In the genomic region with DNA sequence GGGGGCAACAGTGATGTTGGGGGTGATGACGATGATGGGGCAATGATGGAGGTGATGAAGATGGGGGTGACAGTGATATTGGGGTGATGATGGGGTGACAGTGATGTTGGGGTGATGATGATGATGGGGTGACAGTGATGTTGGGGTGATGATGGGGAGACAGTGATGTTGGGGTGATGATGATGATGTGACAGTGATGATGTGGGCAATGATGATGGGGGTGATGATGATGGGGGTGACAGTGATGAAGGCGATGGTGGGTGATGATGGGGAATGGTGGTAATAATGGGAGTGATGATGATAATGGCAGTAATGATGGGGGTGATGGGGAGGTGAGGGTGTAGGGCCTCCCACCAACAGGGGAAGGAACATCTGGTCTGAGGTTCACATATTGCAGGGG, we compare ENCODE assay signal across 24 cellular contexts.
"Had no signal": no experiment of that assay in that cellular context is flagged by ENCODE, and none has a peak within 500 bp of the region (broad histone marks: within the 10 kb centered on the region; RNA-seq: fewer than 3 reads in every experiment).

No MANE protein-coding gene starts in this region.

- H3K4me3 ChIP-seq: esophagus squamous epithelium, gastroesophageal sphincter had no signal

- ATAC-seq: activated CD4-positive, alpha-beta T cell treated with anti-CD3 and anti-CD28 coated beads for 36 hours; activated T-cell treated with anti-CD3 and anti-CD28 coated beads, Interleukin-2, amount 50 U/mL, for 4 hours; activated T-helper 17 cell treated with anti-CD3 and anti-CD28 coated beads, Interleukin-2, amount 50 U/mL, for 72 hours; effector memory CD8-positive, alpha-beta T cell; gastroesophageal sphincter had no signal

- H3K9me3 ChIP-seq: esophagus squamous epithelium, gastroesophageal sphincter had no signal

- H3K27ac ChIP-seq: brain microvascular endothelial cell, epithelial cell of prostate, esophagus squamous epithelium, gastroesophageal sphincter had no signal

- DNase-seq: activated CD4-positive, alpha-beta memory T cell treated with anti-CD3 and anti-CD28 coated beads, Interleukin-2, amount 10 ng/mL, durations not matched to agents 7 days and 5 days; activated CD4-positive, alpha-beta T cell treated with anti-CD3 and anti-CD28 coated beads for 36 hours; activated CD4-positive, alpha-beta T cell treated with anti-CD3 and anti-CD28 coated beads, Interleukin-2, amount 10 ng/mL, durations not matched to agents 24 days and 14 days; activated CD4-positive, CD25-positive, alpha-beta regulatory T cell; activated CD4-positive, CD25-positive, alpha-beta regulatory T cell treated with anti-CD3 and anti-CD28 coated beads, Interleukin-2, amount 50 U/mL, for 72 hours; activated effector memory CD4-positive, alpha-beta T cell treated with Interleukin-2 at 50 U/mL for 16 hours; activated gamma-delta T cell treated with Interleukin-2 at 50 U/mL for 16 hours; activated naive CD4-positive, alpha-beta T cell treated with anti-CD3 and anti-CD28 coated beads, Interleukin-2, amount 50 U/mL, for 16 hours; activated naive CD4-positive, alpha-beta T cell treated with Interleukin-2 at 50 U/mL for 16 hours; activated T-cell treated with anti-CD3 and anti-CD28 coated beads, Interleukin-2, amount 50 U/mL, for 4 hours; amniotic stem cell; anterior cingulate cortex; brain microvascular endothelial cell; caudate nucleus; cortex of kidney; dermis blood vessel endothelial cell; effector CD4-positive, alpha-beta T cell; effector memory CD8-positive, alpha-beta T cell; esophagus squamous epithelium; foreskin melanocyte; T-helper 2 cell had no signal

- H3K36me3 ChIP-seq: brain microvascular endothelial cell, esophagus squamous epithelium, gastroesophageal sphincter had no signal

- H3K27me3 ChIP-seq: brain microvascular endothelial cell, esophagus squamous epithelium had no signal
